In genomic region chr19:46009530-46010510, GRCh38 we compare ENCODE assay signal across 8 cellular contexts. TPM values are rescaled to one million over a fixed set of nuclear protein-coding genes. Genes with fewer than 3 reads are reported as not detected.
DNase-seq lines count a peak whose midpoint lies in the region; ATAC-seq and TF ChIP-seq lines count a peak whose summit lies in the region.

No MANE protein-coding gene starts in this region.

- CTCF ChIA-PET in activated CD4-positive, alpha-beta memory T cell treated with anti-CD3 and anti-CD28 coated beads for 36 hours (lab: Charles Lee), result interaction anchor here (0.6 to 3.0 kb wide), 21 partner anchors 8 to 889 kb away, joined by 3 to 10 read pairs (median 3); partner anchors contain the start of genes CCDC61, MYPOP and SYMPK

- TF ChIP-seq CTCF in GM20000 (IDR thresholded peaks at IDR 0.05; ENCODE audit: extremely low read depth, missing control alignments) (peak; percentile 32), mesothelial cell of epicardium (IDR thresholded peaks at IDR 0.05; ENCODE audit: unreplicated experiment) (peak; percentile 96)

- intact Hi-C loops in activated CD4-positive, alpha-beta memory T cell treated with anti-CD3 and anti-CD28 coated beads for 36 hours (cut with micrococcal nuclease), result no loop called here

- DNase-seq in AG08395 (ENCODE audit: low spot score) (peak; percentile 76), GM20000 (ENCODE audit: low spot score) (peak; percentile 76), NCI-H446 treated with DMSO at 0.1 percent for 48 hours (lab: John Stamatoyannopoulos, UW) (peak; percentile 6), mesothelial cell of epicardium (ENCODE audit: low spot score in 2 of 2, unreplicated experiment in 2 of 2) (peak in 1 of 2 experiments; percentile 79)
- peak; percentile 75 for DNase-seq in activated CD4-positive, alpha-beta memory T cell treated with anti-CD3 and anti-CD28 coated beads for 36 hours
- peak; percentile 32 to 55 (median 36) for DNase-seq in effector memory CD4-positive, alpha-beta T cell
- peak; percentile 39 to 44 for DNase-seq in stimulated activated CD8-positive, alpha-beta memory T cell treated with anti-CD3 and anti-CD28 coated beads, Interleukin-4, amount 100 ng/mL, for 4 hours (ENCODE audit: low read depth in 2 of 2, low spot score in 1 of 2)

- no peaks in the 10 kb centered on the region for H3K27me3 ChIP-seq in effector memory CD4-positive, alpha-beta T cell (replicated peaks; ENCODE audit: control insufficient read depth, insufficient read depth, low read length, poor library complexity, severe bottlenecking)

- H3K36me3 ChIP-seq in effector memory CD4-positive, alpha-beta T cell (ENCODE audit: control insufficient read depth, insufficient read depth, low read length), result no peaks in the 10 kb centered on the region

- POLR2A ChIA-PET in activated CD4-positive, alpha-beta memory T cell treated with anti-CD3 and anti-CD28 coated beads for 36 hours (lab: Charles Lee), result no interaction called here

- peaks cover 5% of the 10 kb centered on the region for H3K4me1 Mint-ChIP-seq in activated CD4-positive, alpha-beta memory T cell treated with anti-CD3 and anti-CD28 coated beads for 36 hours (ENCODE audit: low read depth)
- H3K4me1 Mint-ChIP-seq in mesothelial cell of epicardium, result peaks cover 8% of the 10 kb centered on the region

- no peaks in the 10 kb centered on the region for H3K9me3 Mint-ChIP-seq in activated CD4-positive, alpha-beta memory T cell treated with anti-CD3 and anti-CD28 coated beads for 36 hours
- H3K9me3 Mint-ChIP-seq in mesothelial cell of epicardium, result no peaks in the 10 kb centered on the region

- no peaks in the 10 kb centered on the region for H3K4me1 ChIP-seq in effector memory CD4-positive, alpha-beta T cell (ENCODE audit: control insufficient read depth, insufficient read depth, low read length, poor library complexity, severe bottlenecking)

- H3K27ac Mint-ChIP-seq in activated CD4-positive, alpha-beta memory T cell treated with anti-CD3 and anti-CD28 coated beads for 36 hours, result no peak overlapping the region
- H3K27ac Mint-ChIP-seq in mesothelial cell of epicardium, result no peak overlapping the region

- no peaks in the 10 kb centered on the region for H3K9me3 ChIP-seq in effector memory CD4-positive, alpha-beta T cell (ENCODE audit: control insufficient read depth, low read length)

- no peak overlapping the region for H3K27ac ChIP-seq in effector memory CD4-positive, alpha-beta T cell (ENCODE audit: insufficient read depth, low read length, poor library complexity, severe bottlenecking)

- H3K4me3 Mint-ChIP-seq in activated CD4-positive, alpha-beta memory T cell treated with anti-CD3 and anti-CD28 coated beads for 36 hours, result no peak overlapping the region
- no peak overlapping the region for H3K4me3 Mint-ChIP-seq in mesothelial cell of epicardium

- TF ChIP-seq POLR2A in GM18505 (IDR thresholded peaks at IDR 0.05; ENCODE audit: borderline replicate concordance, extremely low read depth, insufficient read depth, insufficient read length), result no peak

- peaks cover 5% of the 10 kb centered on the region for H3K27me3 Mint-ChIP-seq in activated CD4-positive, alpha-beta memory T cell treated with anti-CD3 and anti-CD28 coated beads for 36 hours
- peaks cover 20% of the 10 kb centered on the region for H3K27me3 Mint-ChIP-seq in mesothelial cell of epicardium (ENCODE audit: low read depth)

- H3K4me3 ChIP-seq in effector memory CD4-positive, alpha-beta T cell (ENCODE audit: insufficient read depth, low read depth, low read length, poor library complexity, severe bottlenecking), result no peak overlapping the region

- ATAC-seq in GM18505 (IDR thresholded peaks at IDR 0.05; ENCODE audit: unreplicated experiment), result no peak

- H3K36me3 Mint-ChIP-seq in activated CD4-positive, alpha-beta memory T cell treated with anti-CD3 and anti-CD28 coated beads for 36 hours, result peaks cover 18% of the 10 kb centered on the region
- H3K36me3 Mint-ChIP-seq in mesothelial cell of epicardium, result peaks cover 13% of the 10 kb centered on the region

RNA-seq across cellular contexts. Expression of gene PGLYRP1, which starts 13.0 kb away (rescaled TPM):
- not detected for total RNA-seq in activated CD4-positive, alpha-beta memory T cell treated with anti-CD3 and anti-CD28 coated beads for 36 hours
- not detected in 3 replicates for total RNA-seq in mesothelial cell of epicardium

RNA-seq across cellular contexts. Expression of gene CCDC61, which starts 14.6 kb away (rescaled TPM):
- total RNA-seq in activated CD4-positive, alpha-beta memory T cell treated with anti-CD3 and anti-CD28 coated beads for 36 hours, result 10 to 100 TPM; 28.4 to 30.5 TPM
- 21.5 to 24.9 TPM (median 22.3 TPM) in 3 replicates for total RNA-seq in mesothelial cell of epicardium

RNA-seq across cellular contexts. Expression of gene IGFL4, which starts 31.0 kb away (rescaled TPM):
- total RNA-seq in activated CD4-positive, alpha-beta memory T cell treated with anti-CD3 and anti-CD28 coated beads for 36 hours, result not detected
- total RNA-seq in mesothelial cell of epicardium, result 1.8 to 2.8 TPM (median 2.4 TPM) in 3 replicates

RNA-seq across cellular contexts. Expression of gene NOVA2, which starts 36.2 kb away (rescaled TPM):
- total RNA-seq in activated CD4-positive, alpha-beta memory T cell treated with anti-CD3 and anti-CD28 coated beads for 36 hours, result not detected
- 0.51 to 1.2 TPM (median 0.67 TPM) in 3 replicates for total RNA-seq in mesothelial cell of epicardium
